ENCODE assay signal across 8 cellular contexts in genomic region chr20:4041748-4042411, GRCh38. TPM values are rescaled to one million over a fixed set of nuclear protein-coding genes. Genes with fewer than 3 reads are reported as not detected.
DNase-seq lines count a peak whose midpoint lies in the region; ATAC-seq, FAIRE-seq and TF ChIP-seq lines count a peak whose summit lies in the region.

No MANE protein-coding gene starts in this region.

- POLR2A ChIA-PET in A549 (lab: Yijun Ruan, JAX): interaction anchor here (0.7 to 1.0 kb wide), 3 partner anchors 23 to 43 kb away, joined by 3 to 4 read pairs (median 3); no protein-coding TSS in a partner anchor

- peak overlapping the region; percentile 48; the same call in 2 of the 3 replicates for H3K4me2 ChIP-seq in A549

- ATAC-seq in A549 (peak; percentile 75 to 81), HG03342 (IDR thresholded peaks at IDR 0.05; ENCODE audit: unreplicated experiment) (no peak), GM18867 (IDR thresholded peaks at IDR 0.05; ENCODE audit: unreplicated experiment) (no peak), HG03457 (IDR thresholded peaks at IDR 0.05; ENCODE audit: unreplicated experiment) (no peak)

- no peak for TF ChIP-seq POLR2A in A549 (IDR thresholded peaks at IDR 0.05; ENCODE audit: low read length)

- CTCF ChIA-PET in A549 (lab: Yijun Ruan, JAX): interaction anchor here (0.8 to 1.2 kb wide), 3 partner anchors 11 to 30 kb away, joined by 4 to 7 read pairs (median 5); no protein-coding TSS in a partner anchor

- DNase-seq in A549 (ENCODE audit: low read depth in 1 of 2, low spot score in 1 of 2) (peak; percentile 81 to 84), HT1080 (ENCODE audit: low read depth) (peak; percentile 96), T1000 (lab: John Stamatoyannopoulos, UW) (peak; percentile 68), islet precursor cell (peak; percentile 89), NCI-H2227 treated with DMSO at 0.1 percent for 48 hours (lab: John Stamatoyannopoulos, UW) (no peak)

- H3K4me3 ChIP-seq in A549: no peak overlapping the region

- TF ChIP-seq EP300 in A549 (IDR thresholded peaks at IDR 0.05): 0 out of 5 replicates have a peak, but pooled peaks of 1 of the 2 experiments have one; percentile 18

- H3K4me1 ChIP-seq in A549: peaks cover 22% of the 10 kb centered on the region

- FAIRE-seq in A549 (lab: Jason Lieb, UNC): no peak

- 0 out of 3 replicates have a peak, but pooled peaks cover 3% of the 10 kb centered on the region for H3K9me3 ChIP-seq in A549

- no peak for TF ChIP-seq RAD21 in A549 (conservative IDR thresholded peaks at IDR 0.05 in 1 of 2, IDR thresholded peaks at IDR 0.05 in 1 of 2)

- H3K27ac ChIP-seq in A549: peak overlapping the region; percentile 14 to 57; a peak in 4 of 6 replicates

- TF ChIP-seq CTCF in A549 (IDR thresholded peaks at IDR 0.05): no peak

- 45% methylated on average over 8 of the region's 8 CpGs for WGBS in A549 (ENCODE audit: missing lambda C conversion rate)

TF ChIP-seq in A549, 52 proteins besides CTCF, POLR2A, EP300 and RAD21 (continues in another document):
- TF ChIP-seq CHD2 (IDR thresholded peaks at IDR 0.05; ENCODE audit: low read length, partially characterized antibody): no peak
- TF ChIP-seq JUN (IDR thresholded peaks at IDR 0.05): peak in 1 of 2 experiments; percentile 40; a peak in 1 of 5 replicates
- no peak for TF ChIP-seq KDM5A (IDR thresholded peaks at IDR 0.05)
- TF ChIP-seq EHMT2 (IDR thresholded peaks at IDR 0.05; ENCODE audit: low read depth): no peak
- no peak for TF ChIP-seq HES2 (IDR thresholded peaks at IDR 0.05)
- no peak for TF ChIP-seq MAZ (IDR thresholded peaks at IDR 0.05; ENCODE audit: borderline replicate concordance, low read depth, low read length)
- TF ChIP-seq BHLHE40 (IDR thresholded peaks at IDR 0.05; ENCODE audit: low read depth, low read length): no peak
- TF ChIP-seq FOSL2 (IDR thresholded peaks at IDR 0.05): no peak
- 0 out of 2 replicates have a peak, but pooled peaks have one; percentile 33 for TF ChIP-seq FOSL2 (CRISPR knock-in tag; IDR thresholded peaks at IDR 0.05)
- TF ChIP-seq HOXA7 (CRISPR knock-in tag; IDR thresholded peaks at IDR 0.05): no peak
- no peak for TF ChIP-seq REST (IDR thresholded peaks at IDR 0.05)
- no peak for TF ChIP-seq HEYL (CRISPR knock-in tag; IDR thresholded peaks at IDR 0.05)
- no peak for TF ChIP-seq NFE2L2 (conservative IDR thresholded peaks at IDR 0.05; ENCODE audit: low read length)
- TF ChIP-seq JUNB (IDR thresholded peaks at IDR 0.05): peak; percentile 23; the same call in 1 of the 2 replicates
- TF ChIP-seq KDM1A (IDR thresholded peaks at IDR 0.05; ENCODE audit: low read depth): no peak
- TF ChIP-seq RARB (CRISPR knock-in tag; IDR thresholded peaks at IDR 0.05): no peak
- TF ChIP-seq TFCP2L1 (CRISPR knock-in tag; IDR thresholded peaks at IDR 0.05): no peak
- no peak for TF ChIP-seq EHF (CRISPR knock-in tag; IDR thresholded peaks at IDR 0.05)
- no peak for TF ChIP-seq ZC3H11A (IDR thresholded peaks at IDR 0.05)
- TF ChIP-seq PHF8 (IDR thresholded peaks at IDR 0.05; ENCODE audit: borderline replicate concordance, low read depth): no peak
- peak; percentile 33; the same call in 1 of the 2 replicates for TF ChIP-seq GATA3 (IDR thresholded peaks at IDR 0.05; ENCODE audit: borderline replicate concordance)
- no peak for TF ChIP-seq TP53 (CRISPR knock-in tag; IDR thresholded peaks at IDR 0.05)
- no peak for TF ChIP-seq NR3C1 (IDR thresholded peaks at IDR 0.05)
- no peak for TF ChIP-seq CBX8 (IDR thresholded peaks at IDR 0.05)
- no peak for TF ChIP-seq HOXB13 (CRISPR knock-in tag; IDR thresholded peaks at IDR 0.05; ENCODE audit: low read depth)
- peak in 1 of 2 experiments; percentile 57; a peak in 2 of 4 replicates for TF ChIP-seq CEBPB (IDR thresholded peaks at IDR 0.05)
- TF ChIP-seq ESRRA (IDR thresholded peaks at IDR 0.05; ENCODE audit: borderline replicate concordance, low read length): no peak
- TF ChIP-seq ZNF302 (CRISPR knock-in tag; IDR thresholded peaks at IDR 0.05): no peak
- no peak for TF ChIP-seq RFX5 (IDR thresholded peaks at IDR 0.05)
- TF ChIP-seq HDAC2 (IDR thresholded peaks at IDR 0.05): no peak
- no peak for TF ChIP-seq FOSB (CRISPR knock-in tag; IDR thresholded peaks at IDR 0.05)
- TF ChIP-seq ELK1 (IDR thresholded peaks at IDR 0.05; ENCODE audit: low read depth, low read length): no peak
- TF ChIP-seq CBX2 (IDR thresholded peaks at IDR 0.05; ENCODE audit: borderline replicate concordance, low read depth): no peak
- TF ChIP-seq RCOR1 (IDR thresholded peaks at IDR 0.05; ENCODE audit: low read depth, low read length): no peak
- TF ChIP-seq HMGXB4 (CRISPR knock-in tag; IDR thresholded peaks at IDR 0.05; ENCODE audit: borderline replicate concordance): no peak
- no peak for TF ChIP-seq E2F6 (IDR thresholded peaks at IDR 0.05; ENCODE audit: borderline replicate concordance, low read depth)

RNA-seq across cellular contexts. Expression of gene RNF24, which starts 26.5 kb away (rescaled TPM):
- polyA plus RNA-seq in A549 (2011; rRNA removed): 8.6 and 12.9 TPM in 2 replicates
- 2.8 and 3.6 TPM in 2 replicates for polyA plus RNA-seq in A549 (2012; cell fraction: cytosol; rRNA removed)
- 2.0 and 3.6 TPM in 2 replicates for polyA plus RNA-seq in A549 (2012; cell fraction: nucleus; rRNA removed)
- polyA plus RNA-seq in A549 (2017; fragmentation: RNase III; extraction: RNeasy Plus Mini Kit Qiagen cat#74134 plus additional on column Dnase treatment): 8.2 to 9.4 TPM (median 8.8 TPM) in 3 replicates
- 9.1 and 9.9 TPM in 2 replicates for polyA minus RNA-seq in A549 (2011; rRNA and poly(A)+ RNA removed)
- 17.8 and 22.0 TPM in 2 replicates for total RNA-seq in HT1080 (2014; rRNA removed; shearing (Covaris generic))
- polyA plus RNA-seq in HT1080 (2015; cell fraction: cytosol; rRNA removed): 32.8 and 41.9 TPM in 2 replicates
- 37.0 and 38.2 TPM in 2 replicates for polyA plus RNA-seq in HT1080 (2015; cell fraction: nucleus; rRNA removed)

Comparison
In these comparisons a context has a peak if more than half of its experiments do, and no peak if none do; other contexts are left out.
1. ATAC-seq: peak in A549 (2 of 2); none in HG03342 (single experiment), GM18867 (single experiment) and HG03457 (single experiment).